20 cellular contexts compared by ENCODE assay signal in genomic region chr22:48703265-48703941, GRCh38.
DNase-seq lines count a peak whose midpoint lies in the region; ATAC-seq and TF ChIP-seq lines count a peak whose summit lies in the region.
"Had no signal": no experiment of that assay in that cellular context is flagged by ENCODE, and none has a peak within 500 bp of the region (broad histone marks: within the 10 kb centered on the region; RNA-seq: fewer than 3 reads in every experiment).

No MANE protein-coding gene starts in this region.

- intact Hi-C loops in Right ventricle myocardium superior (cut with DNase I) (no loop called here), left ventricle myocardium superior (cut with micrococcal nuclease) (no loop called here), left ventricle myocardium inferior (cut with micrococcal nuclease) (no loop called here)

- H4K20me1 ChIP-seq in osteoblast (ENCODE audit: insufficient read depth, low read length): no peaks in the 10 kb centered on the region

- no peak for TF ChIP-seq POLR2A in upper lobe of left lung (IDR thresholded peaks at IDR 0.05)

- no peak overlapping the region for H3K4me3 ChIP-seq in left ventricle myocardium inferior
- no peak overlapping the region for H3K4me3 ChIP-seq in osteoblast (ENCODE audit: insufficient read depth, low read length)
- no peak overlapping the region for H3K4me3 ChIP-seq in upper lobe of left lung
- H3K4me3 ChIP-seq: adrenal gland, SJCRH30, stomach had no signal

- TF ChIP-seq EP300 in upper lobe of left lung (IDR thresholded peaks at IDR 0.05): no peak

- H2AFZ ChIP-seq in osteoblast (ENCODE audit: low read length): no peak overlapping the region
- H2AFZ ChIP-seq: parathyroid adenoma had no signal

- DNase-seq in Right ventricle myocardium superior: peak; percentile 32
- no peak for DNase-seq in left ventricle myocardium superior
- DNase-seq in left ventricle myocardium inferior: peak; percentile 1
- peak; percentile 81 for DNase-seq in osteoblast (ENCODE audit: insufficient read length, low spot score, missing footprints)
- DNase-seq in upper lobe of left lung: peak; percentile 62
- DNase-seq in NCI-H82 (lab: John Stamatoyannopoulos, UW): no peak
- no peak for DNase-seq in activated CD8-positive, alpha-beta memory T cell treated with anti-CD3 and anti-CD28 coated beads, Interleukin-2, amount 50 U/mL, for 48 hours
- DNase-seq: activated CD4-positive, alpha-beta T cell treated with anti-CD3 and anti-CD28 coated beads for 48 hours; activated naive CD4-positive, alpha-beta T cell treated with Interleukin-2 at 50 U/mL for 16 hours; activated T-cell treated with anti-CD3 and anti-CD28 coated beads, Interleukin-2, amount 50 U/mL, for 72 hours; adrenal gland; HFFc6; naive thymus-derived CD4-positive, alpha-beta T cell; NCI-H510A treated with DMSO at 0.1 percent for 48 hours; NK-92 treated with Interleukin-12 subunit alpha and Interleukin-12 subunit beta, amount 100 ng/mL, for 24 hours; T-cell had no signal

- no peaks in the 10 kb centered on the region for H3K36me3 ChIP-seq in left ventricle myocardium inferior
- H3K36me3 ChIP-seq in osteoblast (ENCODE audit: insufficient read depth, low read length): no peaks in the 10 kb centered on the region
- H3K36me3 ChIP-seq in upper lobe of left lung: no peaks in the 10 kb centered on the region
- H3K36me3 ChIP-seq: adrenal gland, SJCRH30, stomach had no signal

- H3K9me3 ChIP-seq in left ventricle myocardium inferior (replicated peaks) (no peaks in the 10 kb centered on the region), osteoblast (ENCODE audit: low read depth, low read length) (no peaks in the 10 kb centered on the region), upper lobe of left lung (no peaks in the 10 kb centered on the region)
- H3K9me3 ChIP-seq: adrenal gland, SJCRH30, stomach had no signal

- H3K27me3 ChIP-seq in left ventricle myocardium inferior (ENCODE audit: low read depth): peaks cover 60% of the 10 kb centered on the region
- no peaks in the 10 kb centered on the region for H3K27me3 ChIP-seq in osteoblast (ENCODE audit: insufficient read depth, low read length)
- H3K27me3 ChIP-seq in upper lobe of left lung: no peaks in the 10 kb centered on the region
- H3K27me3 ChIP-seq: adrenal gland had no signal

- H3K4me2 ChIP-seq in osteoblast (ENCODE audit: insufficient read depth, low read length): no peak overlapping the region

- WGBS in upper lobe of left lung, 2 donors: 87% methylated on average over 12 to 17 of the region's 17 CpGs

- H3K79me2 ChIP-seq in osteoblast (ENCODE audit: insufficient read depth, low read length): no peaks in the 10 kb centered on the region
- H3K79me2 ChIP-seq: parathyroid adenoma had no signal

- no peaks in the 10 kb centered on the region for H3K4me1 ChIP-seq in left ventricle myocardium inferior
- H3K4me1 ChIP-seq in osteoblast (ENCODE audit: insufficient read depth, low read length): no peaks in the 10 kb centered on the region
- H3K4me1 ChIP-seq in upper lobe of left lung: peaks cover 0 to 6% (median 0%) of the 10 kb centered on the region in 4 donors
- H3K4me1 ChIP-seq: adrenal gland, parathyroid adenoma, SJCRH30 had no signal

- H3K27ac ChIP-seq in left ventricle myocardium inferior (replicated peaks) (peak overlapping the region; percentile 5), osteoblast (ENCODE audit: low read depth, low read length) (no peak overlapping the region), upper lobe of left lung (no peak overlapping the region)
- H3K27ac ChIP-seq: adrenal gland, parathyroid adenoma, SJCRH30 had no signal

- no peak for TF ChIP-seq CTCF in left ventricle myocardium inferior (IDR thresholded peaks at IDR 0.05; ENCODE audit: borderline replicate concordance)
- TF ChIP-seq CTCF in osteoblast (IDR thresholded peaks at IDR 0.05; ENCODE audit: extremely low read depth, low read depth, low read length): no peak
- TF ChIP-seq CTCF in upper lobe of left lung (IDR thresholded peaks at IDR 0.05): no peak

- ATAC-seq in Right ventricle myocardium superior (ENCODE audit: poor library complexity) (no peak), left ventricle myocardium superior (no peak), upper lobe of left lung (ENCODE audit: low FRiP score in 2 of 2) (peak in 1 of 2 donors; percentile 5), HG03108 (IDR thresholded peaks at IDR 0.05; ENCODE audit: unreplicated experiment) (no peak)
- ATAC-seq: activated T-cell treated with anti-CD3 and anti-CD28 coated beads, Interleukin-2, amount 50 U/mL, for 72 hours; naive thymus-derived CD4-positive, alpha-beta T cell; T-cell had no signal

Comparison
In these comparisons a context has a peak if more than half of its experiments do, and no peak if none do; other contexts are left out.
1. DNase-seq: peak in Right ventricle myocardium superior (single experiment), left ventricle myocardium inferior (single experiment), osteoblast (single experiment) and upper lobe of left lung (2 of 2); none in left ventricle myocardium superior (single experiment), NCI-H82 (single experiment) and activated CD8-positive, alpha-beta memory T cell treated with anti-CD3 and anti-CD28 coated beads, Interleukin-2, amount 50 U/mL, for 48 hours (single experiment).